1 cellular context compared by ENCODE assay signal in genomic region chr7:132594741-132595140, GRCh38. TPM values are rescaled to one million over a fixed set of nuclear protein-coding genes. Genes with fewer than 3 reads are reported as not detected.
"Had no signal": no experiment of that assay in that cellular context is flagged by ENCODE, and none has a peak within 500 bp of the region (broad histone marks: within the 10 kb centered on the region; RNA-seq: fewer than 3 reads in every experiment).

No MANE protein-coding gene starts in this region.

RNA-seq across cellular contexts. Expression of gene PLXNA4, which starts 18.5 kb away (rescaled TPM):
- total RNA-seq: activated B cell treated with CpG ODN at 0.5 μM for 24 hours had no signal
